In genomic region chr5:147805030-147805454, GRCh38 we compare ENCODE assay signal across 9 cellular contexts. TPM values are rescaled to one million over a fixed set of nuclear protein-coding genes. Genes with fewer than 3 reads are reported as not detected.
DNase-seq lines count a peak whose midpoint lies in the region; ATAC-seq, FAIRE-seq and TF ChIP-seq lines count a peak whose summit lies in the region.
"Had no signal": no experiment of that assay in that cellular context is flagged by ENCODE, and none has a peak within 500 bp of the region (broad histone marks: within the 10 kb centered on the region; RNA-seq: fewer than 3 reads in every experiment).

No MANE protein-coding gene starts in this region.

- no peak overlapping the region for H3K27ac Mint-ChIP-seq in neural progenitor cell
- H3K27ac Mint-ChIP-seq in Calu3 (ENCODE audit: unreplicated experiment) = no peak overlapping the region

- TF ChIP-seq CTCF in A673 (conservative IDR thresholded peaks at IDR 0.05; ENCODE audit: low read depth, low read length) = no peak
- no peak for TF ChIP-seq CTCF in SU-DHL-6 (IDR thresholded peaks at IDR 0.05; ENCODE audit: insufficient read depth, low read length, poor library complexity, severe bottlenecking)
- TF ChIP-seq CTCF in neural progenitor cell (IDR thresholded peaks at IDR 0.05) = no peak
- no peak for TF ChIP-seq CTCF in Calu3 (IDR thresholded peaks at IDR 0.05; ENCODE audit: unreplicated experiment)

- DNase-seq in A673 (ENCODE audit: low spot score) (peak; percentile 87), small intestine (peak; percentile 23), neural progenitor cell (ENCODE audit: low spot score) (no peak), Calu3 (no peak)
- no peak for DNase-seq in central memory CD4-positive, alpha-beta T cell

- H3K9ac ChIP-seq in SU-DHL-6 (ENCODE audit: low read length) = no peak overlapping the region
- H3K9ac ChIP-seq in neural progenitor cell = no peak overlapping the region

- H3K9me3 Mint-ChIP-seq in neural progenitor cell = no peaks in the 10 kb centered on the region
- H3K9me3 Mint-ChIP-seq in Calu3 (ENCODE audit: low read depth, unreplicated experiment) = no peaks in the 10 kb centered on the region

- H3K4me3 ChIP-seq in A673 (ENCODE audit: low read depth, low read length, poor library complexity, severe bottlenecking) (no peak overlapping the region), SU-DHL-6 (ENCODE audit: insufficient read depth, low read length, poor library complexity, severe bottlenecking) (no peak overlapping the region), small intestine (ENCODE audit: low read depth in 1 of 2, low read length in 2 of 2) (no peak overlapping the region), neural progenitor cell (no peak overlapping the region)

- H3K4me1 ChIP-seq in A673 (ENCODE audit: insufficient read depth, low read length, poor library complexity, severe bottlenecking) (peaks cover 28% of the 10 kb centered on the region), small intestine (ENCODE audit: control insufficient read depth in 2 of 2, insufficient read depth in 1 of 2, low read depth in 1 of 2, low read length in 1 of 2) (no peaks in the 10 kb centered on the region), neural progenitor cell (no peaks in the 10 kb centered on the region)

- H3K4me1 Mint-ChIP-seq in neural progenitor cell = peaks cover 16% of the 10 kb centered on the region
- H3K4me1 Mint-ChIP-seq in Calu3 (ENCODE audit: low read depth, unreplicated experiment) = no peaks in the 10 kb centered on the region

- H3K36me3 Mint-ChIP-seq in neural progenitor cell (no peaks in the 10 kb centered on the region), Calu3 (ENCODE audit: insufficient read depth, unreplicated experiment) (no peaks in the 10 kb centered on the region)

- H2AFZ ChIP-seq in SU-DHL-6 (ENCODE audit: low read depth, low read length, severe bottlenecking) (no peak overlapping the region), neural progenitor cell (replicated peaks) (no peak overlapping the region)

- H3K9me3 ChIP-seq in A673 (ENCODE audit: low read depth, low read length, poor library complexity, severe bottlenecking) = no peaks in the 10 kb centered on the region
- no peaks in the 10 kb centered on the region for H3K9me3 ChIP-seq in SU-DHL-6 (ENCODE audit: insufficient read depth, low read length)
- no peaks in the 10 kb centered on the region for H3K9me3 ChIP-seq in small intestine (ENCODE audit: control insufficient read depth, low read depth)
- H3K9me3 ChIP-seq in neural progenitor cell (ENCODE audit: low read depth) = no peaks in the 10 kb centered on the region

- H3K4me2 ChIP-seq in SU-DHL-6 (ENCODE audit: low read depth, low read length, poor library complexity, severe bottlenecking) = peak overlapping the region; percentile 30
- H3K4me2 ChIP-seq in neural progenitor cell = no peak overlapping the region

- H3K27me3 Mint-ChIP-seq in neural progenitor cell (ENCODE audit: insufficient read depth, low read depth) (peaks cover 2% of the 10 kb centered on the region), Calu3 (ENCODE audit: unreplicated experiment) (peaks cover 13% of the 10 kb centered on the region)

- H3K4me3 Mint-ChIP-seq in neural progenitor cell (no peak overlapping the region), Calu3 (ENCODE audit: low read depth, unreplicated experiment) (no peak overlapping the region)

- ATAC-seq in GM19035 (IDR thresholded peaks at IDR 0.05; ENCODE audit: unreplicated experiment) (peak; percentile 87), HG03159 (IDR thresholded peaks at IDR 0.05; ENCODE audit: unreplicated experiment) (peak; percentile 90)

- H3K9me2 ChIP-seq in SU-DHL-6 (replicated peaks; ENCODE audit: insufficient read depth, low read length) = no peaks in the 10 kb centered on the region

- H3K27me3 ChIP-seq in A673 (replicated peaks; ENCODE audit: insufficient read depth, low read depth, low read length, poor library complexity) = no peaks in the 10 kb centered on the region
- H3K27me3 ChIP-seq in SU-DHL-6 (ENCODE audit: low read length) = no peaks in the 10 kb centered on the region
- H3K27me3 ChIP-seq in small intestine (ENCODE audit: control insufficient read depth in 2 of 2, insufficient read depth in 2 of 2, low read length in 2 of 2) = no peaks in the 10 kb centered on the region
- no peaks in the 10 kb centered on the region for H3K27me3 ChIP-seq in neural progenitor cell

- H3K79me2 ChIP-seq in SU-DHL-6 (ENCODE audit: insufficient read depth, low read length) = no peaks in the 10 kb centered on the region
- no peaks in the 10 kb centered on the region for H3K79me2 ChIP-seq in neural progenitor cell (ENCODE audit: low read depth)

- H3K36me3 ChIP-seq in A673 (ENCODE audit: insufficient read depth, low read length, poor library complexity, severe bottlenecking) (no peaks in the 10 kb centered on the region), SU-DHL-6 (ENCODE audit: low read length) (no peaks in the 10 kb centered on the region), small intestine (ENCODE audit: control insufficient read depth in 2 of 2, insufficient read depth in 2 of 2, low read length in 2 of 2) (no peaks in the 10 kb centered on the region), neural progenitor cell (no peaks in the 10 kb centered on the region)

- FAIRE-seq in small intestine (lab: Jason Lieb, UNC) = no peak

- peak overlapping the region; percentile 59 for H3K27ac ChIP-seq in A673 (ENCODE audit: low read depth, low read length, poor library complexity, severe bottlenecking)
- H3K27ac ChIP-seq in SU-DHL-6 (ENCODE audit: low read depth, low read length) = no peak overlapping the region
- H3K27ac ChIP-seq in small intestine (ENCODE audit: low read depth in 1 of 2, low read length in 1 of 2) = no peak overlapping the region
- no peak overlapping the region for H3K27ac ChIP-seq in neural progenitor cell

- H3F3A ChIP-seq in SU-DHL-6 (ENCODE audit: insufficient read depth) (no peaks in the 10 kb centered on the region), neural progenitor cell (ENCODE audit: low read depth) (no peaks in the 10 kb centered on the region)

- no TSS peak for BruUV-seq in A673 (replicated peaks; lab: Mats Ljungman, UMichigan)
- no TSS peak for BruUV-seq in Calu3 (replicated peaks; lab: Mats Ljungman, UMichigan)

- WGBS in small intestine, 3 donors = 50 to 70% (median 52%) methylated on average over 6 of the region's 6 CpGs

- intact Hi-C loops in A673 (cut with micrococcal nuclease; ENCODE audit: unreplicated experiment) (no loop called here), Calu3 (cut with micrococcal nuclease; ENCODE audit: unreplicated experiment) (no loop called here)

- CTCF ChIA-PET in A673 (lab: Charles Lee) (interaction anchor here (0.6 kb wide), 1 partner anchor 59 kb away, joined by 4 read pairs; no protein-coding TSS in a partner anchor), Calu3 (lab: Charles Lee) (interaction anchor here (0.7 kb wide), 1 partner anchor 58 kb away, joined by 4 read pairs; no protein-coding TSS in a partner anchor)

- POLR2A ChIA-PET in A673 (lab: Charles Lee; ENCODE audit: low non-redundant PET) = interaction anchor here (0.5 kb wide), 1 partner anchor 51 kb away, joined by 3 read pairs; no protein-coding TSS in a partner anchor

- H4K20me1 ChIP-seq in SU-DHL-6 (ENCODE audit: low read depth, low read length) (no peaks in the 10 kb centered on the region), neural progenitor cell (ENCODE audit: low read depth) (no peaks in the 10 kb centered on the region)

RNA-seq across cellular contexts. Expression of gene JAKMIP2, which starts 22.5 kb away (rescaled TPM):
- total RNA-seq in A673 (2021) (67.4 and 85.5 TPM in 2 replicates), neural progenitor cell (ENCODE audit: low replicate concordance) (8.2 TPM in 2 replicates), Calu3 (2022) (not detected in 2 replicates)
- under 1 TPM; 0.22 to 0.57 (median 0.27) TPM for polyA plus RNA-seq in small intestine

RNA-seq across cellular contexts. Expression of gene SPINK1, which starts 26.4 kb away (rescaled TPM):
- total RNA-seq in A673 (2021) (not detected in 2 replicates), neural progenitor cell (ENCODE audit: low replicate concordance) (not detected in 2 replicates), Calu3 (2022) (307 and 444 TPM in 2 replicates)
- polyA plus RNA-seq in small intestine = 1,000 to 10,000 TPM in 2 of 3 donors, 100 to 1,000 TPM in 1; 474 to 1,597 (median 1,188) TPM
- total RNA-seq: activated CD8-positive, alpha-beta memory T cell treated with anti-CD3 and anti-CD28 coated beads for 36 hours had no signal

Comparison
In these comparisons a context has a peak if more than half of its experiments do, and no peak if none do; other contexts are left out.
1. DNase-seq: peak in A673 (single experiment) and small intestine (single experiment); none in central memory CD4-positive, alpha-beta T cell (single experiment), neural progenitor cell (single experiment) and Calu3 (single experiment).
2. RNA of gene SPINK1, which starts 26.4 kb away (total RNA-seq): 307 to 444 TPM in Calu3; not detected in A673 and not detected in neural progenitor cell; every median in the first group is over 100 times any median in the second.